8 cellular contexts compared by ENCODE assay signal in the genomic region with DNA sequence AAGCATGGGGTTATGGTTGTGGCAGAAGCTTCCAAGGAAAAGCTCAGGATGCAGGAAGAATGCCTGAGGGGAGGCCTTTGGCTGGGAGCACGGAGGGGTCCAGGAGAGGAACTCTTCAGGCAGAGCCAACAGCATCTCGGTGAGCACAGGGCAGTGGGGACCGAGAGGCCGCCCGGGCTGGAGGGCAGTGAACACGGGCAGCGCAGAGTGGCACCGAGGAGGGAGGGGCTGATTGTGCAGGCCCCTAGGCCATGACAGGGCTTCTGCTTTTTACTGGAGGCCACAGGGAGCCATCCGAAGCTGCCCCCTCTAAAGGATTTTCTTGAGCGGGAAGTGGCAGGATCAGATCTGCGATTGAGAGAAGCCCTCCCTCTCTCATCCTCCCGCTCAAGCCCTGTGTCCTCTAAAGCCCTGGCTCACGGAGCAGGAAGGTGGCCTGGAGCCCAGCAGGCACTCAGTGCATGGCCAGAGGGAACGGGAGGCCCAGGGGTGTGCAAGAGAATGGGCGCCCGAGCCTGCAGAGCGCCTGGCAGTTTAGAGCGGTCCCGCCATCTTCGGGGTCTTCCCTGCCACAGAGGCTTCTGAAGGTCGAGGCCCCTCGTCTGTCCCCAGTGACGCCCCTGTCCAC. TPM values are rescaled to one million over a fixed set of nuclear protein-coding genes. Genes with fewer than 3 reads are reported as not detected.
A peak's percentile ranks its signal among the peaks of the same experiment; 100 is the strongest.
DNase-seq lines count a peak whose midpoint lies in the region; FAIRE-seq and TF ChIP-seq lines count a peak whose summit lies in the region.

No MANE protein-coding gene starts in this region.

- no peaks in the 10 kb centered on the region for H3K36me3 Mint-ChIP-seq in activated CD4-positive, alpha-beta T cell treated with anti-CD3 and anti-CD28 coated beads, Interleukin-2, amount 10 ng/mL, durations not matched to agents 24 days and 14 days (ENCODE audit: low read depth)

- H3K27ac Mint-ChIP-seq in activated CD4-positive, alpha-beta T cell treated with anti-CD3 and anti-CD28 coated beads, Interleukin-2, amount 10 ng/mL, durations not matched to agents 24 days and 14 days: peak overlapping the region; percentile 82

- no peaks in the 10 kb centered on the region for H3K36me3 ChIP-seq in kidney (ENCODE audit: control insufficient read depth in 1 of 2, insufficient read depth in 2 of 2, low read length in 2 of 2)
- no peaks in the 10 kb centered on the region for H3K36me3 ChIP-seq in subcutaneous abdominal adipose tissue (ENCODE audit: control insufficient read depth in 5 of 5, insufficient read depth in 5 of 5, low read length in 5 of 5)

- no peak for FAIRE-seq in kidney (lab: Jason Lieb, UNC)

- no peak for TF ChIP-seq CTCF in kidney (IDR thresholded peaks at IDR 0.05; ENCODE audit: borderline replicate concordance, extremely low read depth, insufficient read depth)

- H3K9me3 ChIP-seq in kidney (ENCODE audit: control insufficient read depth in 1 of 2, low read length in 2 of 2) (no peaks in the 10 kb centered on the region), subcutaneous abdominal adipose tissue (ENCODE audit: control insufficient read depth in 5 of 5, low read length in 5 of 5) (no peaks in the 10 kb centered on the region)

- H3K4me1 Mint-ChIP-seq in activated CD4-positive, alpha-beta T cell treated with anti-CD3 and anti-CD28 coated beads, Interleukin-2, amount 10 ng/mL, durations not matched to agents 24 days and 14 days: peaks cover 41% of the 10 kb centered on the region

- intact Hi-C loops in activated CD4-positive, alpha-beta T cell treated with anti-CD3 and anti-CD28 coated beads, Interleukin-2, amount 10 ng/mL, durations not matched to agents 24 days and 14 days (cut with micrococcal nuclease): loop anchor here (1.0 to 5.0 kb wide), 6 partner anchors 63 to 638 kb away; a partner anchor contains a TSS
- intact Hi-C loops in kidney (cut with DNase I): loop anchor here (10.0 kb wide), 1 partner anchor 315 kb away; no protein-coding TSS in a partner anchor

- no peaks in the 10 kb centered on the region for H3K27me3 ChIP-seq in subcutaneous abdominal adipose tissue (ENCODE audit: control insufficient read depth in 5 of 5, insufficient read depth in 4 of 5, low read length in 5 of 5)

- no peak overlapping the region for H3K4me3 Mint-ChIP-seq in activated CD4-positive, alpha-beta T cell treated with anti-CD3 and anti-CD28 coated beads, Interleukin-2, amount 10 ng/mL, durations not matched to agents 24 days and 14 days

- no peaks in the 10 kb centered on the region for H3K9me3 Mint-ChIP-seq in activated CD4-positive, alpha-beta T cell treated with anti-CD3 and anti-CD28 coated beads, Interleukin-2, amount 10 ng/mL, durations not matched to agents 24 days and 14 days

- DNase-seq in activated CD4-positive, alpha-beta T cell treated with anti-CD3 and anti-CD28 coated beads, Interleukin-2, amount 10 ng/mL, durations not matched to agents 24 days and 14 days: no peak
- no peak for DNase-seq in activated CD4-positive, alpha-beta T cell treated with anti-CD3 and anti-CD28 coated beads, Interleukin-2, amount 50 U/mL, for 4 hours
- DNase-seq in kidney (peak; percentile 79), NCI-H1417 (lab: John Stamatoyannopoulos, UW) (no peak), NCI-H128 (lab: John Stamatoyannopoulos, UW; ENCODE audit: unreplicated experiment) (no peak)
- no peak for DNase-seq in activated effector memory CD4-positive, alpha-beta T cell treated with anti-CD3 and anti-CD28 coated beads, Interleukin-2, amount 50 U/mL, for 16 hours

- H3K9ac ChIP-seq in kidney (ENCODE audit: low read length in 2 of 2): no peak overlapping the region
- H3K9ac ChIP-seq in subcutaneous abdominal adipose tissue (ENCODE audit: low read length in 5 of 5): peak overlapping the region in 4 of 5 donors; percentile 12 to 52 (median 28)

- H3K4me3 ChIP-seq in kidney (ENCODE audit: low read length in 2 of 2): peak overlapping the region in 1 of 2 donors; percentile 47
- H3K4me3 ChIP-seq in subcutaneous abdominal adipose tissue (ENCODE audit: low read depth in 1 of 5, low read length in 5 of 5): peak overlapping the region; percentile 27 to 59 (median 45)

- H3K4me1 ChIP-seq in kidney (ENCODE audit: control insufficient read depth in 1 of 2, insufficient read depth in 1 of 2, low read depth in 1 of 2, low read length in 2 of 2): peaks cover 0 to 17% of the 10 kb centered on the region in 2 donors
- H3K4me1 ChIP-seq in subcutaneous abdominal adipose tissue (ENCODE audit: control insufficient read depth in 5 of 5, insufficient read depth in 5 of 5, low read length in 5 of 5): peaks cover 15 to 39% (median 30%) of the 10 kb centered on the region in 5 donors

- no peaks in the 10 kb centered on the region for H3K27me3 Mint-ChIP-seq in activated CD4-positive, alpha-beta T cell treated with anti-CD3 and anti-CD28 coated beads, Interleukin-2, amount 10 ng/mL, durations not matched to agents 24 days and 14 days

- peak overlapping the region; percentile 46 for H3K27ac ChIP-seq in angular gyrus (ENCODE audit: low read depth, low read length)
- no peak overlapping the region for H3K27ac ChIP-seq in kidney (ENCODE audit: low read depth in 2 of 2, low read length in 2 of 2)
- H3K27ac ChIP-seq in subcutaneous abdominal adipose tissue (ENCODE audit: low read depth, low read length): peak overlapping the region; percentile 88

RNA-seq across cellular contexts. Expression of a gene that starts 20.6 kb away (rescaled TPM):
- total RNA-seq in activated CD4-positive, alpha-beta T cell treated with anti-CD3 and anti-CD28 coated beads, Interleukin-2, amount 10 ng/mL, durations not matched to agents 24 days and 14 days: 21.2 and 21.3 TPM in 2 replicates
- 38.6 TPM for total RNA-seq in kidney
- polyA plus RNA-seq in kidney (ENCODE audit: insufficient read depth, low read depth, low replicate concordance): 42.1 TPM

Comparison
In these comparisons a context has a peak if more than half of its experiments do, and no peak if none do; other contexts are left out.
1. H3K27ac ChIP-seq: peak in angular gyrus (single experiment) and subcutaneous abdominal adipose tissue (single experiment); none in kidney (0 of 2).
2. H3K9ac ChIP-seq: peak in subcutaneous abdominal adipose tissue (4 of 5); none in kidney (0 of 2).